Comparison of ENCODE assay signal across 11 cellular contexts in the genomic region with DNA sequence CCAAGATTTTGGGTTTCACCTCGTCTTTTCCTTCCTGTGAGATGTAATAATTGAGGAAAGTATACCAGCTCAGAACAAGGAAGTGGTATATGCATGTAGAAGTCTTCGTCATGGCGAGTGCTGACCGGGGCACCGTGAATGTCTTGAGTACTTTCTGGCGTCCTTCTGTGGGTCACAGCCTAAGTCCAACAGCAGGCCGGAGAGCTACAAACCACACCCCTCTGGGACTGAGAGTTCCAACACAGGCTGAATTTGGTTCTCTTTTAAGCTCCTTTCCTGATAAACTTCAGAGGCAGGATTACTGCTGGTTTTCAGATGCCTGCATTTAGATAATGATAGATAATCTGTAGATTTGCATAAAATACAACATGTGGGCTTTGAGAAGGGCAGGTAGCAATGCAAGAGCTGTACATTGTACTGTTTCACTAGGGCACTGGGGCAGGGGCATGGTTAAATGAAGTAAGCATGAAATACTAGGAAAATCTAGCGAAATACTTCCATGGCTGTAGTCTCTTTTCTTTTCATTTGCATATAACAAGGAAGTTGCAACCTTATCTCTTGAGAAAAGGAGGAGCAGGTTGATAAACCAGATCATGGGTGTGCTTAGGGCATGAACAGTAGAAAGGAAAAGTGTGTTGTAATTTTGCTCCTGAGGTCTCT. TPM values are rescaled to one million over a fixed set of nuclear protein-coding genes. Genes with fewer than 3 reads are reported as not detected.
DNase-seq lines count a peak whose midpoint lies in the region; ATAC-seq and TF ChIP-seq lines count a peak whose summit lies in the region.
"Had no signal": no experiment of that assay in that cellular context is flagged by ENCODE, and none has a peak within 500 bp of the region (broad histone marks: within the 10 kb centered on the region; RNA-seq: fewer than 3 reads in every experiment).

A gene with protein sequence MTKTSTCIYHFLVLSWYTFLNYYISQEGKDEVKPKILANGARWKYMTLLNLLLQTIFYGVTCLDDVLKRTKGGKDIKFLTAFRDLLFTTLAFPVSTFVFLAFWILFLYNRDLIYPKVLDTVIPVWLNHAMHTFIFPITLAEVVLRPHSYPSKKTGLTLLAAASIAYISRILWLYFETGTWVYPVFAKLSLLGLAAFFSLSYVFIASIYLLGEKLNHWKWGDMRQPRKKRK (minus strand): TSS at position 156 of the 660 bp plus-strand sequence. CDS start 44 bp downstream, at position 112.

- peak within 1 kb of the TSS; percentile 89 to 93 for H3K27ac ChIP-seq in mucosa of rectum (ENCODE audit: low read depth in 2 of 2, low read length in 2 of 2)
- no peak within 1 kb of the TSS for H3K27ac ChIP-seq in psoas muscle
- H3K27ac ChIP-seq: body of pancreas had no signal

- peak within 1 kb of the TSS; percentile 66 to 67 for H3K9ac ChIP-seq in mucosa of rectum (ENCODE audit: low read depth in 1 of 2, low read length in 2 of 2)

- no peaks in the 10 kb centered on the region for H3K27me3 ChIP-seq in mucosa of rectum (ENCODE audit: control insufficient read depth in 2 of 2, insufficient read depth in 2 of 2, low read length in 2 of 2)
- H3K27me3 ChIP-seq in psoas muscle (ENCODE audit: insufficient read depth in 3 of 3, low read length in 2 of 3) = peaks cover 0 to 4% (median 0%) of the 10 kb centered on the region in 3 donors
- H3K27me3 ChIP-seq: body of pancreas had no signal

- H3K36me3 Mint-ChIP-seq in stimulated activated naive CD8-positive, alpha-beta T cell treated with anti-CD3 and anti-CD28 coated beads, Interleukin-15, Interleukin-2, amounts not matched to agents 100 ng/mL and 50 ng/mL, for 24 hours (ENCODE audit: low read depth) = no peaks in the 10 kb centered on the region
- H3K36me3 Mint-ChIP-seq in dendritic cell treated with granulocyte-macrophage colony-stimulating factor and Interleukin-4, amounts not matched to agents 40 ng/mL and 50 ng/mL, for 4 days (ENCODE audit: low read depth) = no peaks in the 10 kb centered on the region

- peak within 1 kb of the TSS; percentile 34 for H3K27ac Mint-ChIP-seq in stimulated activated naive CD8-positive, alpha-beta T cell treated with anti-CD3 and anti-CD28 coated beads, Interleukin-15, Interleukin-2, amounts not matched to agents 100 ng/mL and 50 ng/mL, for 24 hours
- no peak within 1 kb of the TSS for H3K27ac Mint-ChIP-seq in stimulated activated naive CD8-positive, alpha-beta T cell treated with anti-CD3 and anti-CD28 coated beads, Interleukin-15, amount 100 ng/mL, for 72 hours
- peak within 1 kb of the TSS; percentile 43 for H3K27ac Mint-ChIP-seq in dendritic cell treated with granulocyte-macrophage colony-stimulating factor and Interleukin-4, amounts not matched to agents 40 ng/mL and 50 ng/mL, for 4 days

- H3K4me1 Mint-ChIP-seq in stimulated activated naive CD8-positive, alpha-beta T cell treated with anti-CD3 and anti-CD28 coated beads, Interleukin-15, Interleukin-2, amounts not matched to agents 100 ng/mL and 50 ng/mL, for 24 hours (ENCODE audit: low read depth) = no peaks in the 10 kb centered on the region
- H3K4me1 Mint-ChIP-seq in stimulated activated naive CD8-positive, alpha-beta T cell treated with anti-CD3 and anti-CD28 coated beads, Interleukin-15, amount 100 ng/mL, for 72 hours = no peaks in the 10 kb centered on the region
- peaks cover 40% of the 10 kb centered on the region for H3K4me1 Mint-ChIP-seq in dendritic cell treated with granulocyte-macrophage colony-stimulating factor and Interleukin-4, amounts not matched to agents 40 ng/mL and 50 ng/mL, for 4 days (ENCODE audit: low read depth)

- no peak for DNase-seq in stimulated activated naive CD8-positive, alpha-beta T cell treated with anti-CD3 and anti-CD28 coated beads, Interleukin-15, amount 100 ng/mL, for 72 hours
- no peak for DNase-seq in NCI-H2227 treated with DMSO at 0.1 percent for 48 hours (lab: John Stamatoyannopoulos, UW)
- DNase-seq in NCI-H69 (lab: John Stamatoyannopoulos, UW) = no peak
- DNase-seq in psoas muscle = no peak
- DNase-seq: activated CD8-positive, alpha-beta memory T cell treated with anti-CD3 and anti-CD28 coated beads, Interleukin-2, amount 50 U/mL, for 48 hours; NCI-H510A treated with DMSO at 0.1 percent for 48 hours had no signal

- H3K4me3 Mint-ChIP-seq in stimulated activated naive CD8-positive, alpha-beta T cell treated with anti-CD3 and anti-CD28 coated beads, Interleukin-15, Interleukin-2, amounts not matched to agents 100 ng/mL and 50 ng/mL, for 24 hours = no peak within 1 kb of the TSS
- H3K4me3 Mint-ChIP-seq in stimulated activated naive CD8-positive, alpha-beta T cell treated with anti-CD3 and anti-CD28 coated beads, Interleukin-15, amount 100 ng/mL, for 72 hours = no peak within 1 kb of the TSS
- H3K4me3 Mint-ChIP-seq in dendritic cell treated with granulocyte-macrophage colony-stimulating factor and Interleukin-4, amounts not matched to agents 40 ng/mL and 50 ng/mL, for 4 days = no peak within 1 kb of the TSS

- TF ChIP-seq CTCF in psoas muscle (IDR thresholded peaks at IDR 0.05) = no peak

- H3K9me3 Mint-ChIP-seq in stimulated activated naive CD8-positive, alpha-beta T cell treated with anti-CD3 and anti-CD28 coated beads, Interleukin-15, Interleukin-2, amounts not matched to agents 100 ng/mL and 50 ng/mL, for 24 hours = peaks cover 9% of the 10 kb centered on the region
- peaks cover 11 to 12% of the 10 kb centered on the region in 2 donors for H3K9me3 Mint-ChIP-seq in stimulated activated naive CD8-positive, alpha-beta T cell treated with anti-CD3 and anti-CD28 coated beads, Interleukin-15, amount 100 ng/mL, for 72 hours
- H3K9me3 Mint-ChIP-seq in dendritic cell treated with granulocyte-macrophage colony-stimulating factor and Interleukin-4, amounts not matched to agents 40 ng/mL and 50 ng/mL, for 4 days = no peaks in the 10 kb centered on the region

- intact Hi-C loops in dendritic cell treated with granulocyte-macrophage colony-stimulating factor and Interleukin-4, amounts not matched to agents 40 ng/mL and 50 ng/mL, for 4 days (cut with micrococcal nuclease) = no loop called here
- intact Hi-C loops in psoas muscle (cut with DNase I) = no loop called here

- no peak for ATAC-seq in stimulated activated naive CD8-positive, alpha-beta T cell treated with anti-CD3 and anti-CD28 coated beads, Interleukin-15, amount 100 ng/mL, for 72 hours
- ATAC-seq in GM21528 (IDR thresholded peaks at IDR 0.05; ENCODE audit: low FRiP score, unreplicated experiment) (no peak), psoas muscle (no peak)
- ATAC-seq: body of pancreas had no signal

- H3K4me3 ChIP-seq in mucosa of rectum (ENCODE audit: low read length in 2 of 2) (peak within 1 kb of the TSS; percentile 64 to 69), psoas muscle (no peak within 1 kb of the TSS)
- H3K4me3 ChIP-seq: body of pancreas had no signal

- H3K9me3 ChIP-seq in mucosa of rectum (ENCODE audit: control insufficient read depth in 2 of 2, low read length in 2 of 2) (no peaks in the 10 kb centered on the region), psoas muscle (no peaks in the 10 kb centered on the region)
- H3K9me3 ChIP-seq: body of pancreas had no signal

- H3K4me1 ChIP-seq in mucosa of rectum (ENCODE audit: control insufficient read depth in 2 of 2, insufficient read depth in 2 of 2, low read length in 2 of 2) = peaks cover 10 to 27% of the 10 kb centered on the region in 2 donors
- no peaks in the 10 kb centered on the region for H3K4me1 ChIP-seq in psoas muscle
- H3K4me1 ChIP-seq: body of pancreas had no signal

- 74 to 77% (median 74%) methylated on average over 8 of the region's 8 CpGs for WGBS in psoas muscle, 3 donors

- H3K36me3 ChIP-seq in mucosa of rectum (ENCODE audit: control insufficient read depth in 2 of 2, insufficient read depth in 2 of 2, low read length in 2 of 2) (no peaks in the 10 kb centered on the region), psoas muscle (ENCODE audit: insufficient read depth in 1 of 2, low read depth in 1 of 2) (no peaks in the 10 kb centered on the region)

- H3K27me3 Mint-ChIP-seq in stimulated activated naive CD8-positive, alpha-beta T cell treated with anti-CD3 and anti-CD28 coated beads, Interleukin-15, Interleukin-2, amounts not matched to agents 100 ng/mL and 50 ng/mL, for 24 hours = no peaks in the 10 kb centered on the region
- H3K27me3 Mint-ChIP-seq in stimulated activated naive CD8-positive, alpha-beta T cell treated with anti-CD3 and anti-CD28 coated beads, Interleukin-15, amount 100 ng/mL, for 72 hours = no peaks in the 10 kb centered on the region
- no peaks in the 10 kb centered on the region for H3K27me3 Mint-ChIP-seq in dendritic cell treated with granulocyte-macrophage colony-stimulating factor and Interleukin-4, amounts not matched to agents 40 ng/mL and 50 ng/mL, for 4 days

RNA-seq across cellular contexts. Expression of the gene that starts here (rescaled TPM):
- not detected for total RNA-seq in psoas muscle
- under 1 TPM in 2 of 3 donors, not detected in 1; 0.08 TPM for polyA plus RNA-seq in psoas muscle
- total RNA-seq: body of pancreas had no signal

Comparison
In these comparisons a context has a peak if more than half of its experiments do, and no peak if none do; other contexts are left out.
1. H3K27ac Mint-ChIP-seq: peak in stimulated activated naive CD8-positive, alpha-beta T cell treated with anti-CD3 and anti-CD28 coated beads, Interleukin-15, Interleukin-2, amounts not matched to agents 100 ng/mL and 50 ng/mL, for 24 hours (single experiment) and dendritic cell treated with granulocyte-macrophage colony-stimulating factor and Interleukin-4, amounts not matched to agents 40 ng/mL and 50 ng/mL, for 4 days (single experiment); none in stimulated activated naive CD8-positive, alpha-beta T cell treated with anti-CD3 and anti-CD28 coated beads, Interleukin-15, amount 100 ng/mL, for 72 hours (0 of 2).